In the genomic region with DNA sequence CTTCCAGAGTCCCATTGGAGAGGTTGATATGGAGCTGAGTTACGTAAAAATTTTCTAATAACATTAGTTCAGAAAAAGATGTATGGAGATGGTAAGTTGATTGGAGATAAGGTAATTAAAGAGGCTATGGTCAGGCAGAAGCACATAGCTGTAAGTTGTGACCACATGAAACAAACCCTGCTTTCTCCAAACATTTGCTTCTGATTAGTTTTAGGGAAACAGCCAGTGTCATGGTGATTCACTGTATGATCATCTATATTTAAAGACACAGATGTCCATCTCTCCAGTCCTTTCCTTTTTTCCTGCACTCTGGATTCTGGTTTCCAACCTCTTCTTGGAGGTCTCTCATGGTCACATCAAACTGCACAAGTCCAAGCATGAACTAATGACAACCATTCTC, we compare ENCODE assay signal across 18 cellular contexts.
A peak's percentile ranks its signal among the peaks of the same experiment; 100 is the strongest.
DNase-seq lines count a peak whose midpoint lies in the region; ATAC-seq lines count a peak whose summit lies in the region.
"Had no signal": no experiment of that assay in that cellular context is flagged by ENCODE, and none has a peak within 500 bp of the region (broad histone marks: within the 10 kb centered on the region; RNA-seq: fewer than 3 reads in every experiment).

No MANE protein-coding gene starts in this region.

- H3K27me3 ChIP-seq in adipocyte (replicated peaks; ENCODE audit: control insufficient read depth, insufficient read depth, low read length): no peaks in the 10 kb centered on the region

- no peaks in the 10 kb centered on the region for H3K9me3 ChIP-seq in adipocyte (ENCODE audit: control insufficient read depth, low read length)

- ATAC-seq in GM19455 (IDR thresholded peaks at IDR 0.05; ENCODE audit: unreplicated experiment): no peak

- POLR2A ChIA-PET in activated CD4-positive, alpha-beta T cell treated with anti-CD3 and anti-CD28 coated beads, Interleukin-2, amount 10 ng/mL, durations not matched to agents 7 days and 5 days (lab: Charles Lee): no interaction called here

- H3K9me3 Mint-ChIP-seq in activated CD4-positive, alpha-beta T cell treated with anti-CD3 and anti-CD28 coated beads, Interleukin-2, amount 10 ng/mL, durations not matched to agents 7 days and 5 days: peaks cover 2% of the 10 kb centered on the region

- H3K4me1 Mint-ChIP-seq in activated CD4-positive, alpha-beta T cell treated with anti-CD3 and anti-CD28 coated beads, Interleukin-2, amount 10 ng/mL, durations not matched to agents 7 days and 5 days: no peaks in the 10 kb centered on the region
- H3K4me1 Mint-ChIP-seq: B cell; CD4-positive, alpha-beta memory T cell had no signal

- peak; percentile 46 for DNase-seq in AG08395 (ENCODE audit: low spot score)
- peak; percentile 2 for DNase-seq in ELR (ENCODE audit: low read depth)
- peak; percentile 19 for DNase-seq in adipocyte (ENCODE audit: low read depth)
- peak; percentile 79 for DNase-seq in fibroblast of peridontal ligament (ENCODE audit: extremely low read depth)
- no peak for DNase-seq in OCI-M1 (lab: John Stamatoyannopoulos, UW)
- DNase-seq in activated CD4-positive, alpha-beta T cell treated with anti-CD3 and anti-CD28 coated beads, Interleukin-2, amount 10 ng/mL, durations not matched to agents 7 days and 5 days: no peak
- DNase-seq: 8988T; ACHN; CD4-positive, alpha-beta memory T cell; DMS153; DMS79 treated with DMSO at 0.1 percent for 48 hours; EL; GDM1; H7; KG1 had no signal

- no peaks in the 10 kb centered on the region for H3K36me3 ChIP-seq in adipocyte (ENCODE audit: control insufficient read depth, insufficient read depth, low read length, severe bottlenecking)

- CTCF ChIA-PET in activated CD4-positive, alpha-beta T cell treated with anti-CD3 and anti-CD28 coated beads, Interleukin-2, amount 10 ng/mL, durations not matched to agents 7 days and 5 days (lab: Charles Lee): no interaction called here

- H3K4me3 Mint-ChIP-seq in activated CD4-positive, alpha-beta T cell treated with anti-CD3 and anti-CD28 coated beads, Interleukin-2, amount 10 ng/mL, durations not matched to agents 7 days and 5 days: no peak overlapping the region
- H3K4me3 Mint-ChIP-seq: B cell; CD4-positive, alpha-beta memory T cell; IgD-negative memory B cell had no signal

- no peaks in the 10 kb centered on the region for H3K36me3 Mint-ChIP-seq in activated CD4-positive, alpha-beta T cell treated with anti-CD3 and anti-CD28 coated beads, Interleukin-2, amount 10 ng/mL, durations not matched to agents 7 days and 5 days (ENCODE audit: low read depth)
- H3K36me3 Mint-ChIP-seq: CD4-positive, alpha-beta memory T cell; IgD-negative memory B cell had no signal

- no peaks in the 10 kb centered on the region for H3K4me1 ChIP-seq in adipocyte (ENCODE audit: control insufficient read depth, insufficient read depth, low read length)

- H3K4me3 ChIP-seq in adipocyte (ENCODE audit: low read length): no peak overlapping the region

- H3K27me3 Mint-ChIP-seq in activated CD4-positive, alpha-beta T cell treated with anti-CD3 and anti-CD28 coated beads, Interleukin-2, amount 10 ng/mL, durations not matched to agents 7 days and 5 days: no peaks in the 10 kb centered on the region
- H3K27me3 Mint-ChIP-seq: B cell; CD4-positive, alpha-beta memory T cell; IgD-negative memory B cell had no signal

- no peak overlapping the region for H3K27ac Mint-ChIP-seq in activated CD4-positive, alpha-beta T cell treated with anti-CD3 and anti-CD28 coated beads, Interleukin-2, amount 10 ng/mL, durations not matched to agents 7 days and 5 days
- H3K27ac Mint-ChIP-seq: B cell; CD4-positive, alpha-beta memory T cell; IgD-negative memory B cell had no signal

- H3K9ac ChIP-seq in adipocyte (ENCODE audit: low read length): no peak overlapping the region

Comparison
In these comparisons a context has a peak if more than half of its experiments do, and no peak if none do; other contexts are left out.
1. DNase-seq: peak in AG08395 (single experiment), ELR (single experiment), adipocyte (single experiment) and fibroblast of peridontal ligament (single experiment); none in OCI-M1 (single experiment) and activated CD4-positive, alpha-beta T cell treated with anti-CD3 and anti-CD28 coated beads, Interleukin-2, amount 10 ng/mL, durations not matched to agents 7 days and 5 days (single experiment).